ENCODE assay signal across 1 cellular context in the genomic region with DNA sequence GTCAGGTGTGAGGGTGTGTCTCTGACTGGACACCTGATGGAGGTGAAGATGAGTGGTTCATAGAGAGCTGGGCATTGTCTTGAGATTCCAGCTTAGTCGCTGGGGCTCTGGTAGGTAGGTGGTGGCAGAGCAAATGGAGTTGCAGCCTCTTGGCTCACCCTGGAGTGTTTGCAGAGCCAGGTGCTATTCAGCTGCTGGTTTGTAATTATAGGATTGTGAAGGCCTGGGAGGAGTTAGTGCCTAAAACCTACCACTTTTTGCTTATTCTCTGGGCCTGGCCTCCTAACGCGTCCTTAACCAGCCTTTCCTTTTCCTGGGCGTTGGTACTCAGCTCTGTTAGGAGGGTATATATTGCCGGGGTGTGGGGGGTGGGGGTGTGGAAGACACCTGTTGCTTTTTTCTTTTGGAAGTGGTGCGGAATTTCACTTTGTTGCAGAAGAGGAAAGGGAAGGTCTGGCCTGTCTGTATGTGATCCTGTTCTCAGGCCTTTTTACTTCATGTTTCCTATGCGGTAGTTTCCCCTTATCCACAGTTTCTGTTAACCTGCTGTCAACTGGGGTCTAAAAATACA.
TF ChIP-seq lines count a peak whose summit lies in the region.

No MANE protein-coding gene starts in this region.

TF ChIP-seq in HEK293, 187 proteins besides CTCF, POLR2A, EP300 and RAD21 (continued from another document):
- TF ChIP-seq SALL2 (tag by site-specific recombination; IDR thresholded peaks at IDR 0.05; ENCODE audit: borderline replicate concordance) (no peak), ZNF391 (tag by site-specific recombination; IDR thresholded peaks at IDR 0.05; ENCODE audit: borderline replicate concordance, low read depth) (no peak), KLF1 (tag by site-specific recombination; IDR thresholded peaks at IDR 0.05) (0 out of 2 replicates have a peak, but pooled peaks have one; percentile 23), ZNF776 (tag by site-specific recombination; IDR thresholded peaks at IDR 0.05; ENCODE audit: borderline replicate concordance) (no peak), ZNF426 (tag by site-specific recombination; IDR thresholded peaks at IDR 0.05) (no peak), ZNF169 (tag by site-specific recombination; IDR thresholded peaks at IDR 0.05) (no peak), ZNF16 (tag by site-specific recombination; IDR thresholded peaks at IDR 0.05; ENCODE audit: low read depth) (no peak), ZNF394 (tag by site-specific recombination; IDR thresholded peaks at IDR 0.05; ENCODE audit: borderline replicate concordance) (no peak), ZFHX2 (tag by site-specific recombination; conservative IDR thresholded peaks at IDR 0.05) (no peak), ZNF23 (tag by site-specific recombination; IDR thresholded peaks at IDR 0.05; ENCODE audit: borderline replicate concordance) (no peak), HOXC10 (CRISPR knock-in tag; IDR thresholded peaks at IDR 0.05) (no peak), GLI4 (tag by site-specific recombination; IDR thresholded peaks at IDR 0.05) (no peak)
- TF ChIP-seq, protein P1, sequence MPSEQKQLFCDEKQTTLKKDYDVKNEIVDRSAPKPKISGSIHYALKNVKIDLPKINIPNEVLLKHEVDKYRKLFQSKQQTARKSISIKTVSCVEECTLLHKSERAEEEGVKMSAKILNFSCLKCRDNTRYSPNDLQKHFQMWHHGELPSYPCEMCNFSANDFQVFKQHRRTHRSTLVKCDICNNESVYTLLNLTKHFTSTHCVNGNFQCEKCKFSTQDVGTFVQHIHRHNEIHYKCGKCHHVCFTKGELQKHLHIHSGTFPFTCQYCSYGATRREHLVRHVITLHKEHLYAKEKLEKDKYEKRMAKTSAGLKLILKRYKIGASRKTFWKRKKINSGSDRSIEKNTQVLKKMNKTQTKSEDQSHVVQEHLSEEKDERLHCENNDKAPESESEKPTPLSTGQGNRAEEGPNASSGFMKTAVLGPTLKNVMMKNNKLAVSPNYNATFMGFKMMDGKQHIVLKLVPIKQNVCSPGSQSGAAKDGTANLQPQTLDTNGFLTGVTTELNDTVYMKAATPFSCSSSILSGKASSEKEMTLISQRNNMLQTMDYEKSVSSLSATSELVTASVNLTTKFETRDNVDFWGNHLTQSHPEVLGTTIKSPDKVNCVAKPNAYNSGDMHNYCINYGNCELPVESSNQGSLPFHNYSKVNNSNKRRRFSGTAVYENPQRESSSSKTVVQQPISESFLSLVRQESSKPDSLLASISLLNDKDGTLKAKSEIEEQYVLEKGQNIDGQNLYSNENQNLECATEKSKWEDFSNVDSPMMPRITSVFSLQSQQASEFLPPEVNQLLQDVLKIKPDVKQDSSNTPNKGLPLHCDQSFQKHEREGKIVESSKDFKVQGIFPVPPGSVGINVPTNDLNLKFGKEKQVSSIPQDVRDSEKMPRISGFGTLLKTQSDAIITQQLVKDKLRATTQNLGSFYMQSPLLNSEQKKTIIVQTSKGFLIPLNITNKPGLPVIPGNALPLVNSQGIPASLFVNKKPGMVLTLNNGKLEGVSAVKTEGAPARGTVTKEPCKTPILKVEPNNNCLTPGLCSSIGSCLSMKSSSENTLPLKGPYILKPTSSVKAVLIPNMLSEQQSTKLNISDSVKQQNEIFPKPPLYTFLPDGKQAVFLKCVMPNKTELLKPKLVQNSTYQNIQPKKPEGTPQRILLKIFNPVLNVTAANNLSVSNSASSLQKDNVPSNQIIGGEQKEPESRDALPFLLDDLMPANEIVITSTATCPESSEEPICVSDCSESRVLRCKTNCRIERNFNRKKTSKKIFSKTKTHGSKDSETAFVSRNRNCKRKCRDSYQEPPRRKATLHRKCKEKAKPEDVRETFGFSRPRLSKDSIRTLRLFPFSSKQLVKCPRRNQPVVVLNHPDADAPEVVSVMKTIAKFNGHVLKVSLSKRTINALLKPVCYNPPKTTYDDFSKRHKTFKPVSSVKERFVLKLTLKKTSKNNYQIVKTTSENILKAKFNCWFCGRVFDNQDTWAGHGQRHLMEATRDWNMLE (tag by site-specific recombination; conservative IDR thresholded peaks at IDR 0.05; ENCODE audit: low read depth) = no peak
- TF ChIP-seq, protein P2, sequence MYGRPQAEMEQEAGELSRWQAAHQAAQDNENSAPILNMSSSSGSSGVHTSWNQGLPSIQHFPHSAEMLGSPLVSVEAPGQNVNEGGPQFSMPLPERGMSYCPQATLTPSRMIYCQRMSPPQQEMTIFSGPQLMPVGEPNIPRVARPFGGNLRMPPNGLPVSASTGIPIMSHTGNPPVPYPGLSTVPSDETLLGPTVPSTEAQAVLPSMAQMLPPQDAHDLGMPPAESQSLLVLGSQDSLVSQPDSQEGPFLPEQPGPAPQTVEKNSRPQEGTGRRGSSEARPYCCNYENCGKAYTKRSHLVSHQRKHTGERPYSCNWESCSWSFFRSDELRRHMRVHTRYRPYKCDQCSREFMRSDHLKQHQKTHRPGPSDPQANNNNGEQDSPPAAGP (tag by site-specific recombination; IDR thresholded peaks at IDR 0.05) = peak; percentile 56; the same call in 1 of the 2 replicates
- TF ChIP-seq, protein P3, sequence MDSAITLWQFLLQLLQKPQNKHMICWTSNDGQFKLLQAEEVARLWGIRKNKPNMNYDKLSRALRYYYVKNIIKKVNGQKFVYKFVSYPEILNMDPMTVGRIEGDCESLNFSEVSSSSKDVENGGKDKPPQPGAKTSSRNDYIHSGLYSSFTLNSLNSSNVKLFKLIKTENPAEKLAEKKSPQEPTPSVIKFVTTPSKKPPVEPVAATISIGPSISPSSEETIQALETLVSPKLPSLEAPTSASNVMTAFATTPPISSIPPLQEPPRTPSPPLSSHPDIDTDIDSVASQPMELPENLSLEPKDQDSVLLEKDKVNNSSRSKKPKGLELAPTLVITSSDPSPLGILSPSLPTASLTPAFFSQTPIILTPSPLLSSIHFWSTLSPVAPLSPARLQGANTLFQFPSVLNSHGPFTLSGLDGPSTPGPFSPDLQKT (IDR thresholded peaks at IDR 0.05; ENCODE audit: borderline replicate concordance, low read depth, low read length) = no peak
